ENCODE assay signal across 18 cellular contexts in the genomic region with DNA sequence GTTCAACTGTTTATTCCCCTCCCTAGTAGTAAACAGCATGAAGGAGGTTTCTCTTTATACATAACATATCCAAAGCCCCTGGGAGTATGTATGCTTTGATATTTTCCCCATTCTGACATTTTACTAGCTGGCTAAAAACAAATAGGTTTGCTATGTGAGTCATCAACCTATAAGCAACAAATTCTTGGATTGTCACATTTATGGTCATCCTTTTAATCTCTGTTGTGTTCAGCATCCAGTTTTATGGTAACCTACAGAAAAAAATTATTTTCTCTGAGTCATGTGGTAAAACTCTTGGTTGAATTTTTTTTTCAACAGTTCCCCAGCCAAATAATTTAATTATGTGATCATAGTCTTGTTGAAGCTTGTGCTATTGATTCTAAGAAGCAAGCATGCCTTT.
DNase-seq lines count a peak whose midpoint lies in the region; ATAC-seq and TF ChIP-seq lines count a peak whose summit lies in the region.
"Had no signal": no experiment of that assay in that cellular context is flagged by ENCODE, and none has a peak within 500 bp of the region (broad histone marks: within the 10 kb centered on the region; RNA-seq: fewer than 3 reads in every experiment).

No MANE protein-coding gene starts in this region.

- H3K79me2 ChIP-seq in PC-3 (ENCODE audit: low read length): no peaks in the 10 kb centered on the region

- POLR2A ChIA-PET in PC-3 (lab: Charles Lee; ENCODE audit: unreplicated experiment): interaction anchor here (0.7 kb wide), 1 partner anchor 26 kb away, joined by 3 read pairs; no protein-coding TSS in a partner anchor

- H2AFZ ChIP-seq in PC-3 (ENCODE audit: low read length): peak overlapping the region; percentile 12; the same call in 1 of the 2 replicates
- H2AFZ ChIP-seq: GM23248 had no signal

- 0 out of 2 replicates have a peak overlapping the region, but pooled peaks have one; percentile 4 for H3K9ac ChIP-seq in PC-3 (ENCODE audit: low read length)
- H3K9ac ChIP-seq: GM23248 had no signal

- H3K9me2 ChIP-seq in PC-3 (replicated peaks; ENCODE audit: low read length): no peaks in the 10 kb centered on the region

- DNase-seq in ELR (ENCODE audit: low read depth) (peak; percentile 41), PC-3 (peak; percentile 92), AG20443 (ENCODE audit: low spot score) (no peak), NCI-H187 treated with DMSO at 0.1 percent for 48 hours (lab: John Stamatoyannopoulos, UW) (no peak)
- no peak for DNase-seq in stimulated activated naive CD8-positive, alpha-beta T cell treated with anti-CD3 and anti-CD28 coated beads, Interleukin-15, Interleukin-2, amounts not matched to agents 100 U/mL and 50 U/mL, for 24 hours
- DNase-seq: 8988T; ACHN; CD4-positive, alpha-beta memory T cell; DMS79; EL; GDM1; GM23248 had no signal

- peak; percentile 91 for ATAC-seq in PC-3
- no peak for ATAC-seq in stimulated activated naive CD8-positive, alpha-beta T cell treated with anti-CD3 and anti-CD28 coated beads, Interleukin-15, Interleukin-2, amounts not matched to agents 100 U/mL and 50 U/mL, for 24 hours
- ATAC-seq: HCT116, K562 had no signal

- peak overlapping the region; percentile 63 for H3K4me2 ChIP-seq in PC-3 (ENCODE audit: low read length)

- H3K4me3 ChIP-seq in PC-3 (ENCODE audit: low read length): peak overlapping the region; percentile 28; the same call in 1 of the 2 replicates
- H3K4me3 ChIP-seq: GM23248, K562 had no signal

- peaks cover 11% of the 10 kb centered on the region for H3F3A ChIP-seq in PC-3 (ENCODE audit: low read length, unreplicated experiment)

- H3K9me3 ChIP-seq in PC-3 (ENCODE audit: low read length): no peaks in the 10 kb centered on the region

- H3K36me3 ChIP-seq in PC-3 (ENCODE audit: low read depth, low read length): no peaks in the 10 kb centered on the region

- peaks cover 28% of the 10 kb centered on the region for H3K4me1 ChIP-seq in PC-3 (ENCODE audit: insufficient read depth, low read length)

- no peaks in the 10 kb centered on the region for H4K20me1 ChIP-seq in PC-3 (ENCODE audit: low read length)

- no peak for TF ChIP-seq CTCF in PC-3 (conservative IDR thresholded peaks at IDR 0.05; ENCODE audit: low read depth, low read length)

- intact Hi-C loops in PC-3 (cut with micrococcal nuclease): loop anchor here (1.0 to 5.0 kb wide), 2 partner anchors 11 to 362 kb away; no protein-coding TSS in a partner anchor

- CTCF ChIA-PET in PC-3 (lab: Charles Lee): no interaction called here

- H3K27me3 ChIP-seq in PC-3 (ENCODE audit: low read length): no peaks in the 10 kb centered on the region

- BruUV-seq in PC-3 (replicated peaks; lab: Mats Ljungman, UMichigan): no TSS peak

- H3K27ac ChIP-seq in PC-3 (ENCODE audit: low read length) (peak overlapping the region; percentile 63), cingulate gyrus (ENCODE audit: low read depth, low read length) (peak overlapping the region; percentile 51), temporal lobe (ENCODE audit: low read depth, low read length) (peak overlapping the region; percentile 54)
- H3K27ac ChIP-seq: C4-2B, GM23248, HL-60 had no signal

Comparison
In these comparisons a context has a peak if more than half of its experiments do, and no peak if none do; other contexts are left out.
1. DNase-seq: peak in ELR (single experiment) and PC-3 (single experiment); none in AG20443 (single experiment), NCI-H187 treated with DMSO at 0.1 percent for 48 hours (single experiment) and stimulated activated naive CD8-positive, alpha-beta T cell treated with anti-CD3 and anti-CD28 coated beads, Interleukin-15, Interleukin-2, amounts not matched to agents 100 U/mL and 50 U/mL, for 24 hours (single experiment).
2. Peak in every context shown above with its lines, with median percentiles within 50 percentile points of each other: H3K27ac ChIP-seq.